In genomic region chr9:137757613-137758029, GRCh38 we compare ENCODE assay signal across 10 cellular contexts.
DNase-seq lines count a peak whose midpoint lies in the region; FAIRE-seq and TF ChIP-seq lines count a peak whose summit lies in the region.
"Had no signal": no experiment of that assay in that cellular context is flagged by ENCODE, and none has a peak within 500 bp of the region (broad histone marks: within the 10 kb centered on the region; RNA-seq: fewer than 3 reads in every experiment).

No MANE protein-coding gene starts in this region.

- peak overlapping the region; percentile 38; the same call in 1 of the 2 replicates for H3K4me3 ChIP-seq in GM08714 (ENCODE audit: low read length)
- H3K4me3 ChIP-seq in osteoblast (ENCODE audit: insufficient read depth, low read length): peak overlapping the region; percentile 45
- no peak overlapping the region for H3K4me3 ChIP-seq in ascending aorta

- intact Hi-C loops in ascending aorta (cut with DNase I): no loop called here

- H3K9me3 Mint-ChIP-seq in activated naive CD4-positive, alpha-beta T cell treated with anti-CD3 and anti-CD28 coated beads, Interleukin-2, amount 50 U/mL, for 24 hours: no peaks in the 10 kb centered on the region

- peaks cover 2% of the 10 kb centered on the region for H4K20me1 ChIP-seq in osteoblast (ENCODE audit: insufficient read depth, low read length)

- FAIRE-seq in HTR-8/SVneo (lab: Jason Lieb, UNC): no peak
- FAIRE-seq: H1 had no signal

- peak overlapping the region; percentile 2 for H2AFZ ChIP-seq in osteoblast (ENCODE audit: low read length)

- H3K36me3 ChIP-seq in osteoblast (ENCODE audit: insufficient read depth, low read length) (peaks cover 54% of the 10 kb centered on the region), ascending aorta (peaks cover 27 to 62% of the 10 kb centered on the region in 2 donors)

- no peaks in the 10 kb centered on the region for H3K27me3 ChIP-seq in osteoblast (ENCODE audit: insufficient read depth, low read length)
- no peaks in the 10 kb centered on the region for H3K27me3 ChIP-seq in ascending aorta

- peaks cover 4% of the 10 kb centered on the region for H3K9me3 ChIP-seq in osteoblast (ENCODE audit: low read depth, low read length)
- H3K9me3 ChIP-seq in ascending aorta: peaks cover 0 to 7% of the 10 kb centered on the region in 2 donors

- peaks cover 15% of the 10 kb centered on the region for H3K4me1 ChIP-seq in osteoblast (ENCODE audit: insufficient read depth, low read length)
- no peaks in the 10 kb centered on the region for H3K4me1 ChIP-seq in ascending aorta

- peaks cover 33% of the 10 kb centered on the region for H3K79me2 ChIP-seq in osteoblast (ENCODE audit: insufficient read depth, low read length)

- DNase-seq in HTR-8/SVneo (ENCODE audit: insufficient read length, low spot score) (peak; percentile 49), osteoblast (ENCODE audit: insufficient read length, low spot score, missing footprints) (peak; percentile 93), NCI-H2227 (lab: John Stamatoyannopoulos, UW; ENCODE audit: unreplicated experiment) (no peak), NCI-H1694 treated with DMSO at 0.1 percent for 48 hours (lab: John Stamatoyannopoulos, UW) (no peak), ascending aorta (ENCODE audit: low spot score in 2 of 2) (no peak), iPS-NIHi7 (ENCODE audit: extremely low spot score) (no peak)

- H3K27ac Mint-ChIP-seq in activated naive CD4-positive, alpha-beta T cell treated with anti-CD3 and anti-CD28 coated beads, Interleukin-2, amount 50 U/mL, for 24 hours: peak overlapping the region; percentile 46

- H3K4me1 Mint-ChIP-seq in activated naive CD4-positive, alpha-beta T cell treated with anti-CD3 and anti-CD28 coated beads, Interleukin-2, amount 50 U/mL, for 24 hours: peaks cover 34% of the 10 kb centered on the region

- H3K36me3 Mint-ChIP-seq in activated naive CD4-positive, alpha-beta T cell treated with anti-CD3 and anti-CD28 coated beads, Interleukin-2, amount 50 U/mL, for 24 hours: peaks cover 33% of the 10 kb centered on the region

- peak overlapping the region; percentile 44 for H3K27ac ChIP-seq in osteoblast (ENCODE audit: low read depth, low read length)
- no peak overlapping the region for H3K27ac ChIP-seq in ascending aorta

- TF ChIP-seq CTCF in osteoblast (IDR thresholded peaks at IDR 0.05; ENCODE audit: extremely low read depth, low read depth, low read length) (no peak), ascending aorta (IDR thresholded peaks at IDR 0.05) (no peak)

- peak overlapping the region; percentile 36 for H3K4me3 Mint-ChIP-seq in activated naive CD4-positive, alpha-beta T cell treated with anti-CD3 and anti-CD28 coated beads, Interleukin-2, amount 50 U/mL, for 24 hours
- H3K4me3 Mint-ChIP-seq: neural crest cell had no signal

- no peaks in the 10 kb centered on the region for H3K27me3 Mint-ChIP-seq in activated naive CD4-positive, alpha-beta T cell treated with anti-CD3 and anti-CD28 coated beads, Interleukin-2, amount 50 U/mL, for 24 hours

- peak overlapping the region; percentile 72 for H3K4me2 ChIP-seq in osteoblast (ENCODE audit: insufficient read depth, low read length)

Comparison
In these comparisons a context has a peak if more than half of its experiments do, and no peak if none do; other contexts are left out.
1. H3K4me3 ChIP-seq: peak in GM08714 (single experiment) and osteoblast (single experiment); none in ascending aorta (0 of 2).
2. DNase-seq: peak in HTR-8/SVneo (single experiment) and osteoblast (single experiment); none in NCI-H2227 (single experiment), NCI-H1694 treated with DMSO at 0.1 percent for 48 hours (single experiment), ascending aorta (0 of 2) and iPS-NIHi7 (single experiment).